Comparison of ENCODE assay signal across 1 cellular context in genomic region chr1:1119272-1119890, GRCh38.
TF ChIP-seq lines count a peak whose summit lies in the region.

No MANE protein-coding gene starts in this region.

TF ChIP-seq in GM23338, 12 proteins besides CTCF, POLR2A, EP300 and RAD21 (continued from another document):
- TF ChIP-seq ZNF462 (CRISPR knock-in tag; IDR thresholded peaks at IDR 0.05), result no peak
- no peak for TF ChIP-seq EZH2 (IDR thresholded peaks at IDR 0.05; ENCODE audit: low read depth, unreplicated experiment)
- TF ChIP-seq REST (IDR thresholded peaks at IDR 0.05; ENCODE audit: unreplicated experiment), result no peak
- no peak for TF ChIP-seq ZNF331 (CRISPR knock-in tag; IDR thresholded peaks at IDR 0.05; ENCODE audit: low read depth)
- TF ChIP-seq CREB1 (CRISPR knock-in tag; IDR thresholded peaks at IDR 0.05; ENCODE audit: low read depth), result no peak
- TF ChIP-seq EZH2phosphoT487 (IDR thresholded peaks at IDR 0.05; ENCODE audit: unreplicated experiment), result no peak
- no peak for TF ChIP-seq JUNB (IDR thresholded peaks at IDR 0.05; ENCODE audit: unreplicated experiment)
- no peak for TF ChIP-seq ETS1 (IDR thresholded peaks at IDR 0.05)
